10 cellular contexts compared by ENCODE assay signal in the genomic region with DNA sequence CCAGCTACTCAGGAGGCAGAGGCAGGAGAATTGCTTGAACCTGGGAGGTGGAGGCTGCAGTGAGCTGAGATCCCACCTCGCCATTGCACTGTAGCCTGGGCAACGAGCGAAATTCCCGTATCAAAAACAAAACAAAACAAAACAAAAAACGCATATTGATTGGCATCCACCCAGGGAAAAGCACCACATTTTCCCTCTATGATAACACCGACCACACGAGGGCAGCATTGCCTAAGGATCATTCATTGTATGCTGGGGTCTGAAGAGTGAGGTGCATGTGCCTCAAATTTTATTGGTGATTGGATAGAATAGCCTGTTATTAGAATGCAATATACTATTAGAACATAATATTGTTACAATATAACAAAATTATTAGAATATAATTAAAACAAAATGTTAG.
DNase-seq lines count a peak whose midpoint lies in the region; ATAC-seq, FAIRE-seq and TF ChIP-seq lines count a peak whose summit lies in the region.
"Had no signal": no experiment of that assay in that cellular context is flagged by ENCODE, and none has a peak within 500 bp of the region (broad histone marks: within the 10 kb centered on the region; RNA-seq: fewer than 3 reads in every experiment).

No MANE protein-coding gene starts in this region.

- no peak for TF ChIP-seq EP300 in A549 (IDR thresholded peaks at IDR 0.05)

- POLR2A ChIA-PET in A549 (lab: Yijun Ruan, JAX) = no interaction called here

- ATAC-seq in A549 = peak in 1 of 2 experiments; percentile 65; a peak in 3 of 6 replicates
- ATAC-seq in GM19397 (IDR thresholded peaks at IDR 0.05; ENCODE audit: unreplicated experiment) = no peak

- H3K9me2 ChIP-seq in GM23248 (ENCODE audit: insufficient read depth) = no peaks in the 10 kb centered on the region

- H3K9ac ChIP-seq in GM23248 (peak overlapping the region; percentile 44), kidney (ENCODE audit: low read length in 2 of 2) (no peak overlapping the region)

- no peak overlapping the region for H3K4me3 Mint-ChIP-seq in nephron progenitor cell
- H3K4me3 Mint-ChIP-seq: nephron had no signal

- DNase-seq in A549 (ENCODE audit: low read depth in 1 of 2, low spot score in 1 of 2) (peak; percentile 11 to 30), GM23248 (peak; percentile 63), kidney (no peak), NCI-H748 (lab: John Stamatoyannopoulos, UW; ENCODE audit: unreplicated experiment) (no peak), nephron progenitor cell (no peak), ecto neural progenitor cell (ENCODE audit: low spot score) (no peak)
- peak; percentile 59 to 64 for DNase-seq in activated CD4-positive, alpha-beta T cell treated with anti-CD3 and anti-CD28 coated beads, Interleukin-2, amount 50 U/mL, for 48 hours
- DNase-seq: NCI-H1048 had no signal

- H2AFZ ChIP-seq in GM23248 = no peak overlapping the region

- no peak overlapping the region for H3K4me3 ChIP-seq in A549
- H3K4me3 ChIP-seq in GM23248 = no peak overlapping the region
- H3K4me3 ChIP-seq in kidney (ENCODE audit: low read length in 2 of 2) = no peak overlapping the region

- no peaks in the 10 kb centered on the region for H3K4me1 Mint-ChIP-seq in nephron progenitor cell
- H3K4me1 Mint-ChIP-seq: nephron had no signal

- CTCF ChIA-PET in A549 (lab: Yijun Ruan, JAX) = no interaction called here

- no peak overlapping the region for H3K4me2 ChIP-seq in A549
- no peak overlapping the region for H3K4me2 ChIP-seq in GM23248 (ENCODE audit: unreplicated experiment)

- peaks cover 4% of the 10 kb centered on the region; the same call in 1 of the 2 replicates for H3F3A ChIP-seq in GM23248 (ENCODE audit: insufficient read depth)

- H3K27me3 Mint-ChIP-seq in nephron progenitor cell (ENCODE audit: low read depth, poor library complexity) = no peaks in the 10 kb centered on the region

- TF ChIP-seq POLR2A in A549 (IDR thresholded peaks at IDR 0.05; ENCODE audit: low read length) = no peak

- H3K27ac ChIP-seq in A549 = no peak overlapping the region
- peak overlapping the region; percentile 61 for H3K27ac ChIP-seq in GM23248
- no peak overlapping the region for H3K27ac ChIP-seq in kidney (ENCODE audit: low read depth in 2 of 2, low read length in 2 of 2)

- H3K27me3 ChIP-seq in GM23248 (replicated peaks; ENCODE audit: insufficient read depth) = no peaks in the 10 kb centered on the region

- no peaks in the 10 kb centered on the region for H4K20me1 ChIP-seq in GM23248 (ENCODE audit: insufficient read depth)

- H3K27ac Mint-ChIP-seq in nephron progenitor cell = no peak overlapping the region
- H3K27ac Mint-ChIP-seq: nephron had no signal

- no peaks in the 10 kb centered on the region for H3K79me2 ChIP-seq in GM23248 (ENCODE audit: insufficient read depth)

- FAIRE-seq in A549 (lab: Jason Lieb, UNC) (no peak), kidney (lab: Jason Lieb, UNC) (no peak)

- H3K36me3 ChIP-seq in GM23248 (ENCODE audit: low read depth) (peaks cover 10% of the 10 kb centered on the region; the same call in 1 of the 2 replicates), kidney (ENCODE audit: control insufficient read depth in 1 of 2, insufficient read depth in 2 of 2, low read length in 2 of 2) (no peaks in the 10 kb centered on the region)

- H3K4me1 ChIP-seq in A549 (no peaks in the 10 kb centered on the region), GM23248 (ENCODE audit: insufficient read depth) (no peaks in the 10 kb centered on the region), kidney (ENCODE audit: control insufficient read depth in 1 of 2, insufficient read depth in 1 of 2, low read depth in 1 of 2, low read length in 2 of 2) (no peaks in the 10 kb centered on the region)

- TF ChIP-seq CTCF in A549 (IDR thresholded peaks at IDR 0.05) (peak; percentile 43), kidney (IDR thresholded peaks at IDR 0.05; ENCODE audit: borderline replicate concordance, extremely low read depth, insufficient read depth) (peak; percentile 43), nephron progenitor cell (IDR thresholded peaks at IDR 0.05) (no peak)

- H3K9me3 ChIP-seq in A549 (no peaks in the 10 kb centered on the region), GM23248 (ENCODE audit: low read depth) (no peaks in the 10 kb centered on the region), kidney (ENCODE audit: control insufficient read depth in 1 of 2, low read length in 2 of 2) (no peaks in the 10 kb centered on the region)

- intact Hi-C loops in kidney (cut with DNase I) = no loop called here

- 4% methylated on average over 7 of the region's 7 CpGs for WGBS in A549 (ENCODE audit: missing lambda C conversion rate)
- 4 to 10% methylated on average over 7 of the region's 7 CpGs for WGBS in GM23248 (ENCODE audit: low coverage in 1 of 2, low lambda C conversion rate in 2 of 2, missing lambda C conversion rate in 2 of 2), 2 experiments

- no peaks in the 10 kb centered on the region for H3K9me3 Mint-ChIP-seq in nephron progenitor cell
- H3K9me3 Mint-ChIP-seq: nephron had no signal

- H3K36me3 Mint-ChIP-seq in nephron progenitor cell (ENCODE audit: low read depth) = no peaks in the 10 kb centered on the region

- in situ Hi-C loops in GM23248 (cut with MboI) = loop anchor here (25.0 kb wide), 1 partner anchor 107 kb away; no protein-coding TSS in a partner anchor

- TF ChIP-seq RAD21 in A549 (conservative IDR thresholded peaks at IDR 0.05 in 1 of 2, IDR thresholded peaks at IDR 0.05 in 1 of 2) = peak; percentile 41 to 57; a peak in 4 of 5 replicates

TF ChIP-seq in A549, 52 proteins besides CTCF, POLR2A, EP300 and RAD21:
- TF ChIP-seq CBX2 (IDR thresholded peaks at IDR 0.05; ENCODE audit: borderline replicate concordance, low read depth) = no peak
- TF ChIP-seq HEYL (CRISPR knock-in tag; IDR thresholded peaks at IDR 0.05) = no peak
- TF ChIP-seq SMC3 (IDR thresholded peaks at IDR 0.05) = 0 out of 3 replicates have a peak, but pooled peaks have one; percentile 26
- no peak for TF ChIP-seq SREBF2 (IDR thresholded peaks at IDR 0.05)

Comparison
In these comparisons a context has a peak if more than half of its experiments do, and no peak if none do; other contexts are left out.
1. DNase-seq: peak in A549 (2 of 2), GM23248 (single experiment) and activated CD4-positive, alpha-beta T cell treated with anti-CD3 and anti-CD28 coated beads, Interleukin-2, amount 50 U/mL, for 48 hours (2 of 2); none in kidney (single experiment), NCI-H748 (single experiment), nephron progenitor cell (single experiment) and ecto neural progenitor cell (single experiment).